ENCODE assay signal across 8 cellular contexts in the genomic region with DNA sequence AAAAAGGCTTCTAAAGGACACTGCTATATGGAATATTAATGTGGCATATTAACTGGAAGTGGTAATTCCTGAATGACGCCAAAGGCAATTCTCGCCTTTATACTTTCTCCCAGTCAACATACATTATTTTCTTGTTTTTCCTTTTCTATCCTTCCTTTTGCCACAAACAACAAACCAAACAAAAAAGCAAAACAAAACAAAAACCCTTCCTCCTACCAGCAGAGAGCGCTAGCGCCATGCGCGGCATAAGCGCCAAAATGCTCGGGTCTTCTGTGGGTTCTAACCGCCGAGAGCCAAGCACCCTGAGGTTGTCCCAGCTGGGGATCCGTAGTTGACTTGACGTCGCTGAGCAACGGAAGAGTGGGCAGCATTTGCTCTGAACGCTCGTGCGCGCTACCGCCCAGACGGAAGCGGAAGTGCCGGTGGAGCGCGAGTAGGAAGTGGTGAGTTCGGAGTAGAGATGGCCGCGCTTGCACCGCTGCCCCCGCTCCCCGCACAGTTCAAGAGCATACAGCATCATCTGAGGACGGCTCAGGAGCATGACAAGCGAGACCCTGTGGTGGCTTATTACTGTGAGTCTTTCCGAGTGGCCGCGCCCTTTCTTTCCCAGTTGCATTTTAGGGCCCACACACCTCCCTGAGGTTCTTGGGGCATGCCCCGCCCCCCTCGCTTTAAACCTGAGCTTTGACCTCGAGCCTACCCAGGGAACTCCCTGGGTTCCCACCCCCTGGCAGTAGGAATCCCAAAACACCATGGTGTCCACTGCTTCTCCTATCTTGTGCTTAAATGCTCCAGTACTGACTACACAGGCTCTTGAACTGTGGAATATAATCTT. TPM values are rescaled to one million over a fixed set of nuclear protein-coding genes. Genes with fewer than 3 reads are reported as not detected.
DNase-seq lines count a peak whose midpoint lies in the region; ATAC-seq and TF ChIP-seq lines count a peak whose summit lies in the region.

A gene (minus strand): TSS at position 295 of the 835 bp plus-strand sequence. CDS start 58,464 bp downstream, outside the sequence.
A gene with protein sequence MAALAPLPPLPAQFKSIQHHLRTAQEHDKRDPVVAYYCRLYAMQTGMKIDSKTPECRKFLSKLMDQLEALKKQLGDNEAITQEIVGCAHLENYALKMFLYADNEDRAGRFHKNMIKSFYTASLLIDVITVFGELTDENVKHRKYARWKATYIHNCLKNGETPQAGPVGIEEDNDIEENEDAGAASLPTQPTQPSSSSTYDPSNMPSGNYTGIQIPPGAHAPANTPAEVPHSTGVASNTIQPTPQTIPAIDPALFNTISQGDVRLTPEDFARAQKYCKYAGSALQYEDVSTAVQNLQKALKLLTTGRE (plus strand): TSS at position 436 of the 835 bp plus-strand sequence. CDS start 25 bp downstream, at position 461.

- ATAC-seq in GM19351 (IDR thresholded peaks at IDR 0.05; ENCODE audit: unreplicated experiment) (peak; percentile 99), HG03521 (IDR thresholded peaks at IDR 0.05; ENCODE audit: unreplicated experiment) (peak; percentile 100)

- peak; percentile 84 for TF ChIP-seq CTCF in liver (IDR thresholded peaks at IDR 0.05; ENCODE audit: low read depth, low read length, missing input control)

- peak within 1 kb of the TSS; percentile 13 to 43 for H3K27ac ChIP-seq in liver (ENCODE audit: low read depth in 1 of 2, low read length in 2 of 2)

- DNase-seq in CD1c-positive myeloid dendritic cell (ENCODE audit: extremely low spot score) (peak; percentile 99), NCI-H69 (lab: John Stamatoyannopoulos, UW) (peak; percentile 100), dermis blood vessel endothelial cell (peak; percentile 100)
- DNase-seq in activated CD4-positive, alpha-beta T cell treated with anti-CD3 and anti-CD28 coated beads, Interleukin-2, amount 50 U/mL, for 24 hours (ENCODE audit: low read depth in 1 of 2, low spot score in 1 of 2), result peak; percentile 80 to 96
- DNase-seq in stimulated activated CD4-positive, alpha-beta T cell treated with anti-CD3 and anti-CD28 coated beads, Interleukin-4, amount 100 ng/mL, for 24 hours, result peak; percentile 97

- H3K4me1 ChIP-seq in liver (ENCODE audit: control insufficient read depth in 4 of 4, insufficient read depth in 4 of 4, low read length in 3 of 4), result peaks cover 6 to 27% (median 18%) of the 10 kb centered on the region in 4 donors

- peak within 1 kb of the TSS; percentile 76 to 79 for H3K9ac ChIP-seq in liver (ENCODE audit: low read depth in 1 of 2, low read length in 2 of 2)

- no peaks in the 10 kb centered on the region for H3K36me3 ChIP-seq in liver (ENCODE audit: control insufficient read depth in 4 of 4, insufficient read depth in 3 of 4, low read depth in 1 of 4, low read length in 3 of 4)

- peak within 1 kb of the TSS; percentile 63 to 92 (median 74) for H3K4me3 ChIP-seq in liver (ENCODE audit: low read depth in 1 of 3, low read length in 3 of 3)

- TF ChIP-seq RAD21 in liver (IDR thresholded peaks at IDR 0.05), result peak; percentile 98 to 99

- H3K27me3 ChIP-seq in liver (ENCODE audit: control insufficient read depth in 4 of 4, insufficient read depth in 4 of 4, low read length in 3 of 4), result no peaks in the 10 kb centered on the region

- WGBS in liver, result under 1% methylated on average over 38 of the region's 38 CpGs

- H3K9me3 ChIP-seq in liver (ENCODE audit: control insufficient read depth in 4 of 4, low read length in 3 of 4), result no peaks in the 10 kb centered on the region

TF ChIP-seq in liver, 16 proteins besides CTCF, POLR2A, EP300 and RAD21:
- TF ChIP-seq, protein P1, sequence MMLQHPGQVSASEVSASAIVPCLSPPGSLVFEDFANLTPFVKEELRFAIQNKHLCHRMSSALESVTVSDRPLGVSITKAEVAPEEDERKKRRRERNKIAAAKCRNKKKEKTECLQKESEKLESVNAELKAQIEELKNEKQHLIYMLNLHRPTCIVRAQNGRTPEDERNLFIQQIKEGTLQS (IDR thresholded peaks at IDR 0.05), result peak; percentile 56
- TF ChIP-seq, protein P2, sequence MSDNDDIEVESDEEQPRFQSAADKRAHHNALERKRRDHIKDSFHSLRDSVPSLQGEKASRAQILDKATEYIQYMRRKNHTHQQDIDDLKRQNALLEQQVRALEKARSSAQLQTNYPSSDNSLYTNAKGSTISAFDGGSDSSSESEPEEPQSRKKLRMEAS (IDR thresholded peaks at IDR 0.05), result peak; percentile 99
- TF ChIP-seq JUND (IDR thresholded peaks at IDR 0.05), result peak in 1 of 2 donors; percentile 25
- TF ChIP-seq FOXA2 (IDR thresholded peaks at IDR 0.05), result no peak
- TF ChIP-seq, protein P3, sequence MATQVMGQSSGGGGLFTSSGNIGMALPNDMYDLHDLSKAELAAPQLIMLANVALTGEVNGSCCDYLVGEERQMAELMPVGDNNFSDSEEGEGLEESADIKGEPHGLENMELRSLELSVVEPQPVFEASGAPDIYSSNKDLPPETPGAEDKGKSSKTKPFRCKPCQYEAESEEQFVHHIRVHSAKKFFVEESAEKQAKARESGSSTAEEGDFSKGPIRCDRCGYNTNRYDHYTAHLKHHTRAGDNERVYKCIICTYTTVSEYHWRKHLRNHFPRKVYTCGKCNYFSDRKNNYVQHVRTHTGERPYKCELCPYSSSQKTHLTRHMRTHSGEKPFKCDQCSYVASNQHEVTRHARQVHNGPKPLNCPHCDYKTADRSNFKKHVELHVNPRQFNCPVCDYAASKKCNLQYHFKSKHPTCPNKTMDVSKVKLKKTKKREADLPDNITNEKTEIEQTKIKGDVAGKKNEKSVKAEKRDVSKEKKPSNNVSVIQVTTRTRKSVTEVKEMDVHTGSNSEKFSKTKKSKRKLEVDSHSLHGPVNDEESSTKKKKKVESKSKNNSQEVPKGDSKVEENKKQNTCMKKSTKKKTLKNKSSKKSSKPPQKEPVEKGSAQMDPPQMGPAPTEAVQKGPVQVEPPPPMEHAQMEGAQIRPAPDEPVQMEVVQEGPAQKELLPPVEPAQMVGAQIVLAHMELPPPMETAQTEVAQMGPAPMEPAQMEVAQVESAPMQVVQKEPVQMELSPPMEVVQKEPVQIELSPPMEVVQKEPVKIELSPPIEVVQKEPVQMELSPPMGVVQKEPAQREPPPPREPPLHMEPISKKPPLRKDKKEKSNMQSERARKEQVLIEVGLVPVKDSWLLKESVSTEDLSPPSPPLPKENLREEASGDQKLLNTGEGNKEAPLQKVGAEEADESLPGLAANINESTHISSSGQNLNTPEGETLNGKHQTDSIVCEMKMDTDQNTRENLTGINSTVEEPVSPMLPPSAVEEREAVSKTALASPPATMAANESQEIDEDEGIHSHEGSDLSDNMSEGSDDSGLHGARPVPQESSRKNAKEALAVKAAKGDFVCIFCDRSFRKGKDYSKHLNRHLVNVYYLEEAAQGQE (IDR thresholded peaks at IDR 0.05), result peak; percentile 87
- peak; percentile 55 to 78 for TF ChIP-seq HNF4A (conservative IDR thresholded peaks at IDR 0.05)
- peak; percentile 79 for TF ChIP-seq NR2F2 (IDR thresholded peaks at IDR 0.05)
- TF ChIP-seq EGR1 (IDR thresholded peaks at IDR 0.05; ENCODE audit: low read depth in 2 of 2), result peak; percentile 91
- no peak for TF ChIP-seq FOXA1 (IDR thresholded peaks at IDR 0.05)
- TF ChIP-seq YY1 (IDR thresholded peaks at IDR 0.05), result peak; percentile 95
- TF ChIP-seq GABPA (IDR thresholded peaks at IDR 0.05 in 1 of 2, conservative IDR thresholded peaks at IDR 0.05 in 1 of 2), result peak; percentile 87 to 98
- peak; percentile 41 for TF ChIP-seq TAF1 (conservative IDR thresholded peaks at IDR 0.05)
- TF ChIP-seq, protein P4, sequence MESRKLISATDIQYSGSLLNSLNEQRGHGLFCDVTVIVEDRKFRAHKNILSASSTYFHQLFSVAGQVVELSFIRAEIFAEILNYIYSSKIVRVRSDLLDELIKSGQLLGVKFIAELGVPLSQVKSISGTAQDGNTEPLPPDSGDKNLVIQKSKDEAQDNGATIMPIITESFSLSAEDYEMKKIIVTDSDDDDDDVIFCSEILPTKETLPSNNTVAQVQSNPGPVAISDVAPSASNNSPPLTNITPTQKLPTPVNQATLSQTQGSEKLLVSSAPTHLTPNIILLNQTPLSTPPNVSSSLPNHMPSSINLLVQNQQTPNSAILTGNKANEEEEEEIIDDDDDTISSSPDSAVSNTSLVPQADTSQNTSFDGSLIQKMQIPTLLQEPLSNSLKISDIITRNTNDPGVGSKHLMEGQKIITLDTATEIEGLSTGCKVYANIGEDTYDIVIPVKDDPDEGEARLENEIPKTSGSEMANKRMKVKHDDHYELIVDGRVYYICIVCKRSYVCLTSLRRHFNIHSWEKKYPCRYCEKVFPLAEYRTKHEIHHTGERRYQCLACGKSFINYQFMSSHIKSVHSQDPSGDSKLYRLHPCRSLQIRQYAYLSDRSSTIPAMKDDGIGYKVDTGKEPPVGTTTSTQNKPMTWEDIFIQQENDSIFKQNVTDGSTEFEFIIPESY (IDR thresholded peaks at IDR 0.05), result peak; percentile 97
- peak; percentile 70 for TF ChIP-seq SP1 (IDR thresholded peaks at IDR 0.05)
- peak; percentile 70 to 76 for TF ChIP-seq RXRA (IDR thresholded peaks at IDR 0.05)
- TF ChIP-seq HNF4G (IDR thresholded peaks at IDR 0.05), result peak; percentile 41
TF ChIP-seq in liver: peak in this region for 14.

RNA-seq across cellular contexts. Expression of the first gene that starts in this region (rescaled TPM):
- not detected in 2 replicates for total RNA-seq in dermis blood vessel endothelial cell
- total RNA-seq in liver, result not detected
- not detected for polyA plus RNA-seq in liver

RNA-seq across cellular contexts. Expression of the second gene that starts in this region (rescaled TPM):
- total RNA-seq in dermis blood vessel endothelial cell (28.2 and 49.8 TPM in 2 replicates), liver (10 to 100 TPM; 26.2 to 33.2 TPM)
- polyA plus RNA-seq in liver, result 10 to 100 TPM; 17.3 to 30.3 TPM

Comparison
In these comparisons a context has a peak if more than half of its experiments do, and no peak if none do; other contexts are left out.
1. Peak in every context shown above with its lines: DNase-seq, ATAC-seq, H3K4me3 ChIP-seq and H3K27ac ChIP-seq.